Comparison of ENCODE assay signal across 1 cellular context in genomic region chr4:36285784-36286480, GRCh38.
TF ChIP-seq lines count a peak whose summit lies in the region.

No MANE protein-coding gene starts in this region.

TF ChIP-seq in HepG2, 621 proteins besides CTCF, POLR2A, EP300 and RAD21:
- TF ChIP-seq GRHL1 (CRISPR knock-in tag; conservative IDR thresholded peaks at IDR 0.05) (no peak), ZNF260 (CRISPR knock-in tag; IDR thresholded peaks at IDR 0.05; ENCODE audit: borderline replicate concordance, low read depth) (no peak), ZNF225 (CRISPR knock-in tag; IDR thresholded peaks at IDR 0.05) (no peak), ZNF788 (CRISPR knock-in tag; IDR thresholded peaks at IDR 0.05; ENCODE audit: borderline replicate concordance) (no peak), CEBPG (CRISPR knock-in tag; IDR thresholded peaks at IDR 0.05) (no peak), ZSCAN20 (CRISPR knock-in tag; IDR thresholded peaks at IDR 0.05; ENCODE audit: borderline replicate concordance) (no peak), ZBTB44 (CRISPR knock-in tag; IDR thresholded peaks at IDR 0.05) (no peak), MAFF (IDR thresholded peaks at IDR 0.05; ENCODE audit: low read depth, low read length) (no peak)
TF ChIP-seq in HepG2: peak in this region for 0.
